In the genomic region with DNA sequence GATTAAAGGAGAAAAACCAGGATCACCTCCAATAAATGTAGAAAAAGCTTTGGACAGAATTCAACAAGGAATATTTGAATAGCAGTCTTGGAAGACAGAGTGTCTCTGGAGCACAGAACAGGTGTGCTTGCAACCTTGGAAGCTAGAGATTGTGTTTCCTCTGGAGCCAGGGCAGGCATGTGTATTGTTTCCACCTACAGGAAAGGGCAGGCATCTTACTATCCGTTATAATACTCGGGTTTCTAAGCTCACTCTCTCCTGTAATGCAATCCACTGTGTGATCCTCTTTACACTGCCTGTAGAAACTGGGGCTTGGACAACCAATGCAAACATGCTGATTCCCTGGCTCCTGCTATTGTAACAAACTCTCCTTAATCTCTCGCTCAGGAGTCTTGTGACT, we compare ENCODE assay signal across 22 cellular contexts. TPM values are rescaled to one million over a fixed set of nuclear protein-coding genes. Genes with fewer than 3 reads are reported as not detected.
DNase-seq lines count a peak whose midpoint lies in the region; TF ChIP-seq lines count a peak whose summit lies in the region.
"Had no signal": no experiment of that assay in that cellular context is flagged by ENCODE, and none has a peak within 500 bp of the region (broad histone marks: within the 10 kb centered on the region; RNA-seq: fewer than 3 reads in every experiment).

No MANE protein-coding gene starts in this region.

- H4K91ac ChIP-seq in mesenchymal stem cell (ENCODE audit: low read length) = no peak overlapping the region

- no peak overlapping the region for H2BK12ac ChIP-seq in mesenchymal stem cell (ENCODE audit: low read length in 2 of 2)

- POLR2A ChIA-PET in A673 (lab: Charles Lee; ENCODE audit: low non-redundant PET) = no interaction called here

- H3K27ac ChIP-seq in WERI-Rb-1 (no peak overlapping the region), mesenchymal stem cell (ENCODE audit: low read length, poor library complexity, severe bottlenecking) (no peak overlapping the region), colonic mucosa (no peak overlapping the region), A673 (ENCODE audit: low read depth, low read length, poor library complexity, severe bottlenecking) (no peak overlapping the region)
- H3K27ac ChIP-seq: 22Rv1, BLaER1, gastroesophageal sphincter, testis had no signal

- H3K4me2 ChIP-seq in mesenchymal stem cell (ENCODE audit: low read length, poor library complexity, severe bottlenecking) = no peak overlapping the region
- H3K4me2 ChIP-seq: BLaER1 had no signal

- H2AFZ ChIP-seq in mesenchymal stem cell (ENCODE audit: low read depth, low read length) = no peak overlapping the region

- no peak overlapping the region for H2BK5ac ChIP-seq in mesenchymal stem cell (ENCODE audit: low read depth, low read length, poor library complexity, severe bottlenecking)

- 43% methylated on average over 3 of the region's 3 CpGs for WGBS in mesenchymal stem cell

- no peak overlapping the region for H2AK5ac ChIP-seq in mesenchymal stem cell (ENCODE audit: low read length, severe bottlenecking)

- H3K27me3 ChIP-seq in WERI-Rb-1 (ENCODE audit: insufficient read depth, low read depth, severe bottlenecking) = no peaks in the 10 kb centered on the region
- H3K27me3 ChIP-seq in mesenchymal stem cell (ENCODE audit: control insufficient read depth in 1 of 2, insufficient read depth in 1 of 2, low read length in 2 of 2) = peaks cover 0 to 3% of the 10 kb centered on the region in 2 experiments
- no peaks in the 10 kb centered on the region for H3K27me3 ChIP-seq in colonic mucosa
- H3K27me3 ChIP-seq in A673 (replicated peaks; ENCODE audit: insufficient read depth, low read depth, low read length, poor library complexity) = peaks cover 26% of the 10 kb centered on the region
- H3K27me3 ChIP-seq: BLaER1, gastroesophageal sphincter, testis had no signal

- no peak overlapping the region for H3K23ac ChIP-seq in mesenchymal stem cell (ENCODE audit: low read length in 2 of 2)

- no peaks in the 10 kb centered on the region for H3K4me1 ChIP-seq in mesenchymal stem cell (ENCODE audit: control insufficient read depth, insufficient read depth, low read depth, low read length)
- H3K4me1 ChIP-seq in colonic mucosa = no peaks in the 10 kb centered on the region
- no peaks in the 10 kb centered on the region for H3K4me1 ChIP-seq in A673 (ENCODE audit: insufficient read depth, low read length, poor library complexity, severe bottlenecking)
- H3K4me1 ChIP-seq: BLaER1, gastroesophageal sphincter, testis had no signal

- BruUV-seq in A673 (replicated peaks; lab: Mats Ljungman, UMichigan) = no TSS peak

- H3K4me3 ChIP-seq in WERI-Rb-1 (ENCODE audit: low read depth, low read length) (no peak overlapping the region), mesenchymal stem cell (ENCODE audit: insufficient read depth in 1 of 2, low read depth in 1 of 2, low read length in 2 of 2) (no peak overlapping the region), colonic mucosa (no peak overlapping the region), A673 (ENCODE audit: low read depth, low read length, poor library complexity, severe bottlenecking) (no peak overlapping the region)
- H3K4me3 ChIP-seq: BLaER1, gastroesophageal sphincter, testis had no signal

- no peak overlapping the region for H3K4ac ChIP-seq in mesenchymal stem cell (ENCODE audit: low read depth in 1 of 2, low read length in 2 of 2)

- H2BK120ac ChIP-seq in mesenchymal stem cell (ENCODE audit: low read depth, low read length) = no peak overlapping the region

- CTCF ChIA-PET in A673 (lab: Charles Lee) = no interaction called here

- no peak overlapping the region for H3K14ac ChIP-seq in mesenchymal stem cell (ENCODE audit: low read length in 2 of 2)

- H3K9ac ChIP-seq in mesenchymal stem cell (ENCODE audit: low read length) (no peak overlapping the region), colonic mucosa (ENCODE audit: low read depth in 2 of 2, low read length in 2 of 2) (no peak overlapping the region)
- H3K9ac ChIP-seq: BLaER1 had no signal

- H3K36me3 ChIP-seq in WERI-Rb-1 = no peaks in the 10 kb centered on the region
- peaks cover 0 to 11% of the 10 kb centered on the region in 2 experiments for H3K36me3 ChIP-seq in mesenchymal stem cell (ENCODE audit: control insufficient read depth in 1 of 2, insufficient read depth in 2 of 2, low read depth in 1 of 2, low read length in 2 of 2)
- no peaks in the 10 kb centered on the region for H3K36me3 ChIP-seq in colonic mucosa
- no peaks in the 10 kb centered on the region for H3K36me3 ChIP-seq in A673 (ENCODE audit: insufficient read depth, low read length, poor library complexity, severe bottlenecking)
- H3K36me3 ChIP-seq: BLaER1 had no signal

- H3K18ac ChIP-seq in mesenchymal stem cell (ENCODE audit: low read depth in 1 of 2, low read length in 2 of 2) = no peak overlapping the region

- DNase-seq in DMS 273 (lab: John Stamatoyannopoulos, UW; ENCODE audit: unreplicated experiment) (peak; percentile 9), DMS 273 treated with DMSO at 0.1 percent for 48 hours (lab: John Stamatoyannopoulos, UW) (no peak), NCI-H2029 (lab: John Stamatoyannopoulos, UW) (peak; percentile 7), WERI-Rb-1 (peak; percentile 45), myocyte (ENCODE audit: low read depth) (peak; percentile 9), mesenchymal stem cell (no peak), colonic mucosa (no peak), A673 (ENCODE audit: low spot score) (no peak)
- DNase-seq: activated CD8-positive, alpha-beta memory T cell treated with anti-CD3 and anti-CD28 coated beads for 24 hours; activated naive CD8-positive, alpha-beta T cell treated with anti-CD3 and anti-CD28 coated beads for 36 hours; DMS79; erythroblast; MV-4-11; NCI-H2227 treated with DMSO at 0.1 percent for 48 hours; stimulated activated CD4-positive, alpha-beta T cell treated with anti-CD3 and anti-CD28 coated beads, Interleukin-12 subunit alpha, Interleukin-12 subunit beta, amount 100 ng/mL, for 4 hours; testis had no signal

- no peaks in the 10 kb centered on the region for H3K79me1 ChIP-seq in mesenchymal stem cell (replicated peaks; ENCODE audit: low read length, poor library complexity, severe bottlenecking)

- H4K8ac ChIP-seq in mesenchymal stem cell (ENCODE audit: low read length) = no peak overlapping the region

- no peaks in the 10 kb centered on the region for H3K9me3 ChIP-seq in WERI-Rb-1 (ENCODE audit: severe bottlenecking)
- H3K9me3 ChIP-seq in mesenchymal stem cell (ENCODE audit: control insufficient read depth, low read length) = no peaks in the 10 kb centered on the region
- H3K9me3 ChIP-seq in colonic mucosa = no peaks in the 10 kb centered on the region
- H3K9me3 ChIP-seq in A673 (ENCODE audit: low read depth, low read length, poor library complexity, severe bottlenecking) = no peaks in the 10 kb centered on the region
- H3K9me3 ChIP-seq: BLaER1, gastroesophageal sphincter, testis had no signal

- intact Hi-C loops in colonic mucosa (cut with DNase I) (no loop called here), A673 (cut with micrococcal nuclease; ENCODE audit: unreplicated experiment) (no loop called here)

- TF ChIP-seq CTCF in WERI-Rb-1 (IDR thresholded peaks at IDR 0.05; ENCODE audit: low read depth, low read length) (peak; percentile 45; the same call in 1 of the 2 replicates), colonic mucosa (IDR thresholded peaks at IDR 0.05) (no peak), A673 (conservative IDR thresholded peaks at IDR 0.05; ENCODE audit: low read depth, low read length) (no peak)

- H2BK15ac ChIP-seq in mesenchymal stem cell (ENCODE audit: low read depth, poor library complexity, severe bottlenecking) = no peak overlapping the region

RNA-seq across cellular contexts. Expression of gene CCDC110, which starts 14.4 kb away (rescaled TPM):
- total RNA-seq in myocyte (1.4 and 2.0 TPM in 2 replicates), colonic mucosa (1 to 10 TPM; 3.6 TPM), A673 (2021) (0.50 TPM in 1 of 2 replicates, not detected in the other)
- 0.53 TPM for polyA plus RNA-seq in myocyte (2012)
- polyA plus RNA-seq in mesenchymal stem cell (2013, experiment 1 of 2) = 1.4 TPM
- polyA plus RNA-seq in mesenchymal stem cell (2013, experiment 2 of 2) = 1.3 TPM
- total RNA-seq: activated T-helper 1 cell treated with anti-CD3 and anti-CD28 coated beads, Interleukin-12 subunit alpha, Interleukin-12 subunit beta, Interleukin-2, Interleukin-4 antibody, amounts not matched to agents 30 ng/mL and 10 ng/mL and 1 ng/mL, durations not matched to agents 14 hours and 24 hours and 36 hours; mononuclear cell; T-helper 1 cell treated with Interleukin-12 subunit alpha and Interleukin-12 subunit beta and Interleukin-4 antibody, amounts not matched to agents 30 ng/mL and 1 ng/mL, for 36 hours had no signal

RNA-seq across cellular contexts. Expression of gene UFSP2, which starts 31.4 kb away (rescaled TPM):
- total RNA-seq in myocyte (38.4 and 43.3 TPM in 2 replicates), colonic mucosa (10 to 100 TPM; 22.0 to 23.5 TPM), A673 (2021) (22.3 and 23.4 TPM in 2 replicates)
- 22.0 TPM for polyA plus RNA-seq in myocyte (2012)
- 25.8 TPM for polyA plus RNA-seq in mesenchymal stem cell (2013, experiment 1 of 2)
- polyA plus RNA-seq in mesenchymal stem cell (2013, experiment 2 of 2) = 25.6 TPM

Comparison
In these comparisons a context has a peak if more than half of its experiments do, and no peak if none do; other contexts are left out.
1. DNase-seq: peak in DMS 273 (single experiment), NCI-H2029 (single experiment), WERI-Rb-1 (single experiment) and myocyte (single experiment); none in DMS 273 treated with DMSO at 0.1 percent for 48 hours (single experiment), mesenchymal stem cell (single experiment), colonic mucosa (single experiment) and A673 (single experiment).